In genomic region chrX:76922100-76922499, GRCh38 we compare ENCODE assay signal across 1 cellular context.
TF ChIP-seq lines count a peak whose summit lies in the region.

No MANE protein-coding gene starts in this region.

TF ChIP-seq in IMR-90, 13 proteins besides CTCF, POLR2A, EP300 and RAD21:
- TF ChIP-seq USF2 (IDR thresholded peaks at IDR 0.05; ENCODE audit: low read depth, low read length) (no peak), CEBPB (IDR thresholded peaks at IDR 0.05; ENCODE audit: low read depth, low read length) (peak; percentile 71), BHLHE40 (IDR thresholded peaks at IDR 0.05; ENCODE audit: low read depth, low read length) (no peak)
